ENCODE assay signal across 13 cellular contexts in genomic region chr15:65083262-65083701, GRCh38. TPM values are rescaled to one million over a fixed set of nuclear protein-coding genes. Genes with fewer than 3 reads are reported as not detected.
DNase-seq lines count a peak whose midpoint lies in the region; ATAC-seq and TF ChIP-seq lines count a peak whose summit lies in the region.
"Had no signal": no experiment of that assay in that cellular context is flagged by ENCODE, and none has a peak within 500 bp of the region (broad histone marks: within the 10 kb centered on the region; RNA-seq: fewer than 3 reads in every experiment).

No MANE protein-coding gene starts in this region.

- H3K9me3 ChIP-seq in neural progenitor cell (ENCODE audit: low read depth): no peaks in the 10 kb centered on the region

- H3K36me3 ChIP-seq in neural progenitor cell: no peaks in the 10 kb centered on the region

- H3F3A ChIP-seq in neural progenitor cell (ENCODE audit: low read depth): peaks cover 46% of the 10 kb centered on the region

- peaks cover 80% of the 10 kb centered on the region for H3K27me3 ChIP-seq in neural progenitor cell

- no peaks in the 10 kb centered on the region for H3K79me2 ChIP-seq in neural progenitor cell (ENCODE audit: low read depth)

- peaks cover 25% of the 10 kb centered on the region for H3K27me3 Mint-ChIP-seq in neural progenitor cell (ENCODE audit: insufficient read depth, low read depth)
- H3K27me3 Mint-ChIP-seq in activated T-cell treated with anti-CD3 and anti-CD28 coated beads, Interleukin-2, amount 50 U/mL, for 4 hours (ENCODE audit: low read depth): peaks cover 9% of the 10 kb centered on the region

- H3K9me3 Mint-ChIP-seq in neural progenitor cell: no peaks in the 10 kb centered on the region
- H3K9me3 Mint-ChIP-seq in activated T-cell treated with anti-CD3 and anti-CD28 coated beads, Interleukin-2, amount 50 U/mL, for 4 hours: no peaks in the 10 kb centered on the region
- H3K9me3 Mint-ChIP-seq: stimulated activated naive B cell treated with anti-CD40 and anti-IgM and Interleukin-4, amounts not matched to agents 10 μg/mL and 1 μg/mL and 100 μg/mL, for 72 hours; T-helper 1 cell treated with Interleukin-12 subunit alpha and Interleukin-12 subunit beta and Interleukin-4 antibody, amounts not matched to agents 30 μg/mL and 1 μg/mL, for 36 hours had no signal

- H3K27ac Mint-ChIP-seq in neural progenitor cell: peak overlapping the region; percentile 17
- H3K27ac Mint-ChIP-seq: stimulated activated naive B cell treated with anti-CD40 and anti-IgM and Interleukin-4, amounts not matched to agents 10 μg/mL and 1 μg/mL and 100 μg/mL, for 72 hours had no signal

- peaks cover 65% of the 10 kb centered on the region for H3K4me1 Mint-ChIP-seq in neural progenitor cell
- H3K4me1 Mint-ChIP-seq in activated T-cell treated with anti-CD3 and anti-CD28 coated beads, Interleukin-2, amount 50 U/mL, for 4 hours (ENCODE audit: low read depth): peaks cover 15% of the 10 kb centered on the region

- no peak overlapping the region for H3K4me3 ChIP-seq in fibroblast of mammary gland (ENCODE audit: control insufficient read depth, low read depth, low read length)
- H3K4me3 ChIP-seq in neural progenitor cell: peak overlapping the region; percentile 16

- no peak overlapping the region for H3K9ac ChIP-seq in neural progenitor cell

- H3K4me1 ChIP-seq in neural progenitor cell: peaks cover 57% of the 10 kb centered on the region

- peak overlapping the region; percentile 90 for H3K27ac ChIP-seq in neural progenitor cell

- in situ Hi-C loops in Caki2 (cut with HindIII; ENCODE audit: low pct_unique_long_range_greater_than_20kb, low sequenced_read_pairs): no loop called here

- no peak overlapping the region for H2AFZ ChIP-seq in neural progenitor cell (replicated peaks)

- H3K36me3 Mint-ChIP-seq in neural progenitor cell: no peaks in the 10 kb centered on the region
- H3K36me3 Mint-ChIP-seq in activated T-cell treated with anti-CD3 and anti-CD28 coated beads, Interleukin-2, amount 50 U/mL, for 4 hours (ENCODE audit: insufficient read depth): no peaks in the 10 kb centered on the region
- H3K36me3 Mint-ChIP-seq: stimulated activated naive B cell treated with anti-CD40 and anti-IgM and Interleukin-4, amounts not matched to agents 10 μg/mL and 1 μg/mL and 100 μg/mL, for 72 hours had no signal

- peak overlapping the region; percentile 64 for H3K4me3 Mint-ChIP-seq in neural progenitor cell
- H3K4me3 Mint-ChIP-seq in activated T-cell treated with anti-CD3 and anti-CD28 coated beads, Interleukin-2, amount 50 U/mL, for 4 hours: no peak overlapping the region
- H3K4me3 Mint-ChIP-seq: stimulated activated naive B cell treated with anti-CD40 and anti-IgM and Interleukin-4, amounts not matched to agents 10 μg/mL and 1 μg/mL and 100 μg/mL, for 72 hours had no signal

- H3K4me2 ChIP-seq in neural progenitor cell: peak overlapping the region; percentile 72

- no peak for ATAC-seq in GM18520 (IDR thresholded peaks at IDR 0.05; ENCODE audit: unreplicated experiment)
- no peak for ATAC-seq in activated T-cell treated with anti-CD3 and anti-CD28 coated beads, Interleukin-2, amount 50 U/mL, for 4 hours
- ATAC-seq: stimulated activated naive B cell treated with anti-CD40 and anti-IgM and Interleukin-4, amounts not matched to agents 10 μg/mL and 1 μg/mL and 100 μg/mL, for 72 hours had no signal

- DNase-seq in Caki2 (ENCODE audit: low read depth) (peak; percentile 37), NCI-H82 treated with DMSO at 0.1 percent for 48 hours (lab: John Stamatoyannopoulos, UW; ENCODE audit: unreplicated experiment) (peak; percentile 24), fibroblast of mammary gland (ENCODE audit: low read depth) (peak; percentile 26), neural progenitor cell (ENCODE audit: low spot score) (peak; percentile 92), KG1 (lab: John Stamatoyannopoulos, UW) (no peak), A172 (ENCODE audit: low spot score) (no peak)
- DNase-seq in activated T-cell treated with anti-CD3 and anti-CD28 coated beads, Interleukin-2, amount 50 U/mL, for 4 hours: no peak
- DNase-seq: activated gamma-delta T cell; NCI-H2107; stimulated activated naive B cell treated with anti-CD40 and anti-IgM and Interleukin-4, amounts not matched to agents 10 μg/mL and 1 μg/mL and 100 μg/mL, for 72 hours had no signal

- TF ChIP-seq CTCF in fibroblast of mammary gland (conservative IDR thresholded peaks at IDR 0.05; ENCODE audit: control insufficient read depth, insufficient read depth, low read depth, low read length) (peak; percentile 16), neural progenitor cell (IDR thresholded peaks at IDR 0.05) (peak; percentile 45)

- peaks cover 35% of the 10 kb centered on the region for H4K20me1 ChIP-seq in neural progenitor cell (ENCODE audit: low read depth)

RNA-seq across cellular contexts. Expression of gene KBTBD13, which starts 6.7 kb away (rescaled TPM):
- total RNA-seq in Caki2 (2014; rRNA removed; shearing (Covaris generic); ENCODE audit: low replicate concordance): not detected in 2 replicates
- not detected in 2 replicates for total RNA-seq in neural progenitor cell (ENCODE audit: low replicate concordance)
- total RNA-seq in activated T-cell treated with anti-CD3 and anti-CD28 coated beads, Interleukin-2, amount 50 U/mL, for 4 hours: not detected
- not detected in 2 replicates for total RNA-seq in A172 (2014; rRNA removed; shearing (Covaris generic))
- total RNA-seq: esophagus mucosa had no signal

RNA-seq across cellular contexts. Expression of gene RASL12, which starts 15.5 kb away (rescaled TPM):
- total RNA-seq in Caki2 (2014; rRNA removed; shearing (Covaris generic); ENCODE audit: low replicate concordance): not detected in 2 replicates
- 5.8 and 7.7 TPM in 2 replicates for total RNA-seq in neural progenitor cell (ENCODE audit: low replicate concordance)
- total RNA-seq in activated T-cell treated with anti-CD3 and anti-CD28 coated beads, Interleukin-2, amount 50 U/mL, for 4 hours: not detected
- not detected in 2 replicates for total RNA-seq in A172 (2014; rRNA removed; shearing (Covaris generic))

RNA-seq across cellular contexts. Expression of gene UBAP1L, which starts 31.7 kb away (rescaled TPM):
- total RNA-seq in Caki2 (2014; rRNA removed; shearing (Covaris generic); ENCODE audit: low replicate concordance): not detected in 2 replicates
- total RNA-seq in neural progenitor cell (ENCODE audit: low replicate concordance): 0.39 and 1.1 TPM in 2 replicates
- 1 to 10 TPM; 5.2 to 6.1 (median 5.9) TPM for total RNA-seq in activated T-cell treated with anti-CD3 and anti-CD28 coated beads, Interleukin-2, amount 50 U/mL, for 4 hours
- total RNA-seq in A172 (2014; rRNA removed; shearing (Covaris generic)): 0.05 and 0.65 TPM in 2 replicates

RNA-seq across cellular contexts. Expression of gene SLC51B, which starts 38.1 kb away (rescaled TPM):
- total RNA-seq in Caki2 (2014; rRNA removed; shearing (Covaris generic); ENCODE audit: low replicate concordance): not detected in 2 replicates
- not detected in 2 replicates for total RNA-seq in neural progenitor cell (ENCODE audit: low replicate concordance)
- not detected for total RNA-seq in activated T-cell treated with anti-CD3 and anti-CD28 coated beads, Interleukin-2, amount 50 U/mL, for 4 hours
- total RNA-seq in A172 (2014; rRNA removed; shearing (Covaris generic)): not detected in 2 replicates
- total RNA-seq: esophagus mucosa had no signal

RNA-seq across cellular contexts. Expression of gene PDCD7, which starts 50.3 kb away (rescaled TPM):
- 28.6 and 30.4 TPM in 2 replicates for total RNA-seq in Caki2 (2014; rRNA removed; shearing (Covaris generic); ENCODE audit: low replicate concordance)
- 24.7 and 26.2 TPM in 2 replicates for total RNA-seq in neural progenitor cell (ENCODE audit: low replicate concordance)
- 10 to 100 TPM; 35.0 to 38.7 (median 36.1) TPM for total RNA-seq in activated T-cell treated with anti-CD3 and anti-CD28 coated beads, Interleukin-2, amount 50 U/mL, for 4 hours
- 18.2 and 18.7 TPM in 2 replicates for total RNA-seq in A172 (2014; rRNA removed; shearing (Covaris generic))

Comparison
In these comparisons a context has a peak if more than half of its experiments do, and no peak if none do; other contexts are left out.
1. DNase-seq: peak in Caki2 (single experiment), NCI-H82 treated with DMSO at 0.1 percent for 48 hours (single experiment), fibroblast of mammary gland (single experiment) and neural progenitor cell (single experiment); none in KG1 (single experiment), activated T-cell treated with anti-CD3 and anti-CD28 coated beads, Interleukin-2, amount 50 U/mL, for 4 hours (single experiment) and A172 (single experiment).